Comparison of ENCODE assay signal across 1 cellular context in the genomic region with DNA sequence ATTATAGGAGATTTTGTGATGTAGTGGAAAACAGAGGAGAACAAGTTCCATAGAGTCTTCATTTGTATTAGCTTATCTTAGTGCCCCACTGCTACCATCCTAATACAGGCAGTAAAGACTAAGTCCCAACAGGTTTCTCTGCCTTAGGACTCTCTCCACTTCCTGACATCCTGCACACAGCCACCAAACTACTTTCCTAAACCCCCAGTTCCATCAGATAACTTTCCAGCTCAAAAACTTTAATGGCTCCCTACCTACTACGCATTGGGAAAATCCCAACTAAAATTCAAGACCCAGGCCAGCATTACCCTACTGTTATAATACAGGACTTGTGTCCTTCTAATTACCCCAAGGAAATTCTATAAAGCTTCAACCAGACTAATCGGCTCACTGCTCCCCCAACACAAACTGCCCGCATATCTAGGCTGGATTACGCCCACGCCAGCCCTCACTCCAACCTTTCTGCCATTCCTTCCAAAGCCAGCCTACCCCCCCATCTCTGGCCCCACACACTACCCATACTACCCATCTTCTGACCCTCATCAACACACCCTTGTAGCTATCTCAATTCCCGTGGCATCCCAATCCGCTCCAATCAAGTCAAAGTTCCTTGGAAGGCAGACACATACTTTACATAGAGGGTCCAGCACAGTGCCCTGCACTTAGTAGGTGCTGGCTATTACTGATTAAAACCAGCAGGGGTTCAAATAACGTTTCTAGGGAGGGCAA.
TF ChIP-seq lines count a peak whose summit lies in the region.

No MANE protein-coding gene starts in this region.

TF ChIP-seq in HEK293, 187 proteins besides CTCF, POLR2A, EP300 and RAD21 (continued from another document):
- TF ChIP-seq, protein P1, sequence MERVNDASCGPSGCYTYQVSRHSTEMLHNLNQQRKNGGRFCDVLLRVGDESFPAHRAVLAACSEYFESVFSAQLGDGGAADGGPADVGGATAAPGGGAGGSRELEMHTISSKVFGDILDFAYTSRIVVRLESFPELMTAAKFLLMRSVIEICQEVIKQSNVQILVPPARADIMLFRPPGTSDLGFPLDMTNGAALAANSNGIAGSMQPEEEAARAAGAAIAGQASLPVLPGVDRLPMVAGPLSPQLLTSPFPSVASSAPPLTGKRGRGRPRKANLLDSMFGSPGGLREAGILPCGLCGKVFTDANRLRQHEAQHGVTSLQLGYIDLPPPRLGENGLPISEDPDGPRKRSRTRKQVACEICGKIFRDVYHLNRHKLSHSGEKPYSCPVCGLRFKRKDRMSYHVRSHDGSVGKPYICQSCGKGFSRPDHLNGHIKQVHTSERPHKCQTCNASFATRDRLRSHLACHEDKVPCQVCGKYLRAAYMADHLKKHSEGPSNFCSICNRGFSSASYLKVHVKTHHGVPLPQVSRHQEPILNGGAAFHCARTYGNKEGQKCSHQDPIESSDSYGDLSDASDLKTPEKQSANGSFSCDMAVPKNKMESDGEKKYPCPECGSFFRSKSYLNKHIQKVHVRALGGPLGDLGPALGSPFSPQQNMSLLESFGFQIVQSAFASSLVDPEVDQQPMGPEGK (tag by site-specific recombination; IDR thresholded peaks at IDR 0.05): peak; percentile 53
- no peak for TF ChIP-seq ZNF670 (tag by site-specific recombination; IDR thresholded peaks at IDR 0.05; ENCODE audit: low read depth)
- peak; percentile 87 for TF ChIP-seq SCRT2 (tag by site-specific recombination; IDR thresholded peaks at IDR 0.05)
- peak; percentile 83 for TF ChIP-seq ZFP69B (tag by site-specific recombination; IDR thresholded peaks at IDR 0.05)
- peak; percentile 86 for TF ChIP-seq ZNF76 (tag by site-specific recombination; IDR thresholded peaks at IDR 0.05; ENCODE audit: borderline replicate concordance, low read depth)
- TF ChIP-seq ZNF341 (tag by site-specific recombination; IDR thresholded peaks at IDR 0.05; ENCODE audit: low read depth): peak; percentile 82
- TF ChIP-seq ZFHX2 (tag by site-specific recombination; conservative IDR thresholded peaks at IDR 0.05): peak; percentile 91
TF ChIP-seq in HEK293: peak in this region for 17.
